ENCODE assay signal across 30 cellular contexts in the genomic region with DNA sequence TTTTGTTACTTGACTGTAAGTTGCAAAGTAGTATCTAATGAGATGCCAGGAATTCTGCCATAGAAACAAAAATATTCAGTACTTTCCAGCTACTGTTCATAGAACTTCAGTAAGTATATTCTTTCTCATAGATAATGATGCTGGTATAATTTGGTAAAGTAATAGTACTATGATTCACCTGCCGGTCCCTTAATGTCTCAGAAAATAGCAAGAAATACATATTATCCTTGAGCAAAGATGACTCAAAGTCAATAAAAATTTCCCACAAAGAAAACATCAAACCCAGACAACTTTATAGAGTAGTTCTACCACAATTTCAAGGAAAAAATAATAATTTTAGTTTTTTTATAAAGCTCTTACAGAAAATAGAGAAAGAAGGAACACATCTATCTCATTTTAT.
"Had no signal": no experiment of that assay in that cellular context is flagged by ENCODE, and none has a peak within 500 bp of the region (broad histone marks: within the 10 kb centered on the region; RNA-seq: fewer than 3 reads in every experiment).

No MANE protein-coding gene starts in this region.

- H3K36me3 ChIP-seq: ascending aorta, brain microvascular endothelial cell, esophagus muscularis mucosa, gastrocnemius medialis, heart left ventricle had no signal

- H3K4me1 ChIP-seq: ascending aorta, esophagus muscularis mucosa, foreskin keratinocyte, gastrocnemius medialis had no signal

- ATAC-seq: activated CD4-positive, alpha-beta T cell treated with anti-CD3 and anti-CD28 coated beads for 36 hours; activated CD8-positive, alpha-beta memory T cell treated with anti-CD3 and anti-CD28 coated beads, Interleukin-2, amount 10 ng/mL, durations not matched to agents 7 days and 5 days; activated CD8-positive, alpha-beta T cell treated with anti-CD3 and anti-CD28 coated beads, Interleukin-2, amount 10 ng/mL, durations not matched to agents 7 days and 5 days; activated naive CD4-positive, alpha-beta T cell treated with anti-CD3 and anti-CD28 coated beads, Interleukin-2, amount 50 U/mL, for 72 hours; effector memory CD8-positive, alpha-beta T cell; foreskin keratinocyte; gastrocnemius medialis; heart left ventricle; T-helper 17 cell had no signal

- H3K4me3 ChIP-seq: ascending aorta, esophagus muscularis mucosa, gastrocnemius medialis, heart left ventricle had no signal

- H3K27ac ChIP-seq: ascending aorta, brain microvascular endothelial cell, esophagus muscularis mucosa, foreskin keratinocyte, gastrocnemius medialis, heart left ventricle had no signal

- H3K9me3 ChIP-seq: ascending aorta, esophagus muscularis mucosa, gastrocnemius medialis, heart left ventricle had no signal

- H3K27me3 ChIP-seq: ascending aorta, brain microvascular endothelial cell, esophagus muscularis mucosa, foreskin keratinocyte, gastrocnemius medialis, heart left ventricle had no signal

- DNase-seq: activated CD4-positive, alpha-beta memory T cell treated with anti-CD3 and anti-CD28 coated beads for 36 hours; activated CD4-positive, alpha-beta T cell treated with anti-CD3 and anti-CD28 coated beads for 36 hours; activated CD4-positive, alpha-beta T cell treated with anti-CD3 and anti-CD28 coated beads, Interleukin-2, amount 10 ng/mL, durations not matched to agents 24 days and 14 days; activated CD4-positive, CD25-positive, alpha-beta regulatory T cell; activated CD4-positive, CD25-positive, alpha-beta regulatory T cell treated with anti-CD3 and anti-CD28 coated beads, Interleukin-2, amount 50 U/mL, for 72 hours; activated CD8-positive, alpha-beta memory T cell treated with anti-CD3 and anti-CD28 coated beads, Interleukin-2, amount 10 ng/mL, durations not matched to agents 7 days and 5 days; activated CD8-positive, alpha-beta memory T cell treated with anti-CD3 and anti-CD28 coated beads, Interleukin-2, amount 50 U/mL, for 4 hours; activated CD8-positive, alpha-beta T cell treated with anti-CD3 and anti-CD28 coated beads, Interleukin-2, amount 10 ng/mL, durations not matched to agents 7 days and 5 days; activated effector memory CD4-positive, alpha-beta T cell treated with anti-CD3 and anti-CD28 coated beads, Interleukin-2, amount 50 U/mL, for 16 hours; activated naive CD4-positive, alpha-beta T cell treated with anti-CD3 and anti-CD28 coated beads, Interleukin-2, amount 10 ng/mL, durations not matched to agents 7 days and 5 days; activated naive CD8-positive, alpha-beta T cell treated with anti-CD3 and anti-CD28 coated beads, Interleukin-2, amount 10 ng/mL, durations not matched to agents 7 days and 5 days; activated T-cell treated with anti-CD3 and anti-CD28 coated beads, Interleukin-2, amount 50 U/mL, for 1 hour; activated T-cell treated with anti-CD3 and anti-CD28 coated beads, Interleukin-2, amount 50 U/mL, for 48 hours; brain microvascular endothelial cell; caudate nucleus; cortex of kidney; dermis blood vessel endothelial cell; effector CD4-positive, alpha-beta T cell; effector memory CD8-positive, alpha-beta T cell; erythroblast; foreskin keratinocyte; gastrocnemius medialis; glutamatergic neuron; heart left ventricle; T-helper 1 cell; T-helper 17 cell; T1000 had no signal
